12 cellular contexts compared by ENCODE assay signal in genomic region chr13:99600318-99600717, GRCh38. TPM values are rescaled to one million over a fixed set of nuclear protein-coding genes. Genes with fewer than 3 reads are reported as not detected.
DNase-seq lines count a peak whose midpoint lies in the region; ATAC-seq and TF ChIP-seq lines count a peak whose summit lies in the region.
"Had no signal": no experiment of that assay in that cellular context is flagged by ENCODE, and none has a peak within 500 bp of the region (broad histone marks: within the 10 kb centered on the region; RNA-seq: fewer than 3 reads in every experiment).

No MANE protein-coding gene starts in this region.

- H3K56ac ChIP-seq in H9 (ENCODE audit: insufficient read length, low read depth, low read length) = no peak overlapping the region

- no peaks in the 10 kb centered on the region for H3K36me3 ChIP-seq in WERI-Rb-1

- no peak overlapping the region for H2BK12ac ChIP-seq in H9 (ENCODE audit: insufficient read length, low read depth, low read length)

- H3K18ac ChIP-seq in H9 (ENCODE audit: insufficient read length, low read depth, low read length) = no peak overlapping the region

- no peak overlapping the region for H4K91ac ChIP-seq in H9 (ENCODE audit: insufficient read length, low read depth, low read length)

- H3K27me3 ChIP-seq in H9 (ENCODE audit: insufficient read depth, low read length) (no peaks in the 10 kb centered on the region), WERI-Rb-1 (ENCODE audit: insufficient read depth, low read depth, severe bottlenecking) (no peaks in the 10 kb centered on the region), dorsolateral prefrontal cortex (no peaks in the 10 kb centered on the region)

- H3K27ac Mint-ChIP-seq in H9 = no peak overlapping the region

- DNase-seq in ELF-1 (ENCODE audit: low read depth, low spot score) (peak; percentile 35), H9 (peak; percentile 71), WERI-Rb-1 (peak; percentile 64), left lobe of liver (ENCODE audit: low spot score) (no peak), AG08396 (ENCODE audit: low spot score) (no peak), islet precursor cell (no peak), dorsolateral prefrontal cortex (no peak)
- DNase-seq: anterior cingulate cortex, hippocampal formation, NCI-H2081 treated with DMSO at 0.1 percent for 48 hours, substantia nigra had no signal

- no peak overlapping the region for H4K8ac ChIP-seq in H9 (replicated peaks; ENCODE audit: insufficient read length, low read depth, low read length)

- H3K9me3 Mint-ChIP-seq in H9 = no peaks in the 10 kb centered on the region

- H3K79me1 ChIP-seq in H9 (ENCODE audit: insufficient read depth, low read depth, low read length, poor library complexity, severe bottlenecking) = no peaks in the 10 kb centered on the region

- H3K4ac ChIP-seq in H9 (ENCODE audit: low read depth, low read length) = no peak overlapping the region

- no peak overlapping the region for H3K14ac ChIP-seq in H9 (ENCODE audit: insufficient read depth, low read length)

- peaks cover 13 to 21% of the 10 kb centered on the region in 2 experiments for H3K4me1 Mint-ChIP-seq in H9

- H3K4me1 ChIP-seq in H9 (ENCODE audit: insufficient read depth, low read length) = peaks cover 5% of the 10 kb centered on the region

- no peaks in the 10 kb centered on the region for H3K23me2 ChIP-seq in H9 (ENCODE audit: insufficient read length, low read depth, low read length, poor library complexity, severe bottlenecking)

- H3K4me3 ChIP-seq in WERI-Rb-1 (ENCODE audit: low read depth, low read length) (no peak overlapping the region), dorsolateral prefrontal cortex (no peak overlapping the region)

- peak; percentile 81 for TF ChIP-seq CTCF in H9 (conservative IDR thresholded peaks at IDR 0.05)
- peak; percentile 77 for TF ChIP-seq CTCF in WERI-Rb-1 (IDR thresholded peaks at IDR 0.05; ENCODE audit: low read depth, low read length)
- no peak for TF ChIP-seq CTCF in dorsolateral prefrontal cortex (IDR thresholded peaks at IDR 0.05 in 54 of 56, conservative IDR thresholded peaks at IDR 0.05 in 2 of 56; ENCODE audit: low read depth in 1 of 56, partially characterized antibody in 56 of 56)

- no peak overlapping the region for H2BK15ac ChIP-seq in H9 (ENCODE audit: low read depth, low read length)

- no peak overlapping the region for H3K23ac ChIP-seq in H9 (ENCODE audit: insufficient read length, low read depth, low read length)

- no peak overlapping the region for H3K27ac ChIP-seq in H9 (ENCODE audit: insufficient read length, low read depth, low read length)
- H3K27ac ChIP-seq in WERI-Rb-1 = no peak overlapping the region
- no peak overlapping the region for H3K27ac ChIP-seq in dorsolateral prefrontal cortex

- no CpG with 5 or more reads among the region's 7 CpGs for WGBS in H9 (ENCODE audit: extremely low coverage, insufficient read length, low lambda C conversion rate)

- no peaks in the 10 kb centered on the region for H3K9me3 ChIP-seq in H9 (ENCODE audit: control insufficient read depth, low read depth, low read length)
- no peaks in the 10 kb centered on the region for H3K9me3 ChIP-seq in WERI-Rb-1 (ENCODE audit: severe bottlenecking)

- no peak overlapping the region for H3K9ac ChIP-seq in H9 (ENCODE audit: extremely low read depth, insufficient read length, low read length)

- H2AK5ac ChIP-seq in H9 (ENCODE audit: insufficient read length, low read length) = no peak overlapping the region

- H2BK5ac ChIP-seq in H9 (ENCODE audit: insufficient read length, low read length) = no peak overlapping the region

- no peaks in the 10 kb centered on the region for H3K36me3 Mint-ChIP-seq in H9 (ENCODE audit: insufficient read depth in 1 of 3, low read depth in 3 of 3)

- intact Hi-C loops in dorsolateral prefrontal cortex (cut with DNase I) = no loop called here

- no peaks in the 10 kb centered on the region for H4K20me1 ChIP-seq in H9 (ENCODE audit: control insufficient read depth, insufficient read depth, insufficient read length)

- ATAC-seq in left lobe of liver = peak; percentile 26
- ATAC-seq in HG03139 (IDR thresholded peaks at IDR 0.05; ENCODE audit: unreplicated experiment) = no peak

- H3K79me2 ChIP-seq in H9 (ENCODE audit: insufficient read depth, low read length) = no peaks in the 10 kb centered on the region

- no peak overlapping the region for H3K4me2 ChIP-seq in H9 (ENCODE audit: insufficient read depth, insufficient read length, low read length)

- H3T11ph ChIP-seq in H9 (ENCODE audit: low read length) = no peak overlapping the region

- no peak overlapping the region for H2BK120ac ChIP-seq in H9 (ENCODE audit: low read depth, low read length, poor library complexity, severe bottlenecking)

- peak overlapping the region; percentile 95 for H2AFZ ChIP-seq in H9 (ENCODE audit: low read length)

- H2BK20ac ChIP-seq in H9 (ENCODE audit: low read depth, low read length, poor library complexity, severe bottlenecking) = no peak overlapping the region

- H4K5ac ChIP-seq in H9 (ENCODE audit: insufficient read length, low read depth, low read length) = no peak overlapping the region

- no peaks in the 10 kb centered on the region for H3K27me3 Mint-ChIP-seq in H9 (ENCODE audit: low read depth)

- no peak overlapping the region for H3K4me3 Mint-ChIP-seq in H9

RNA-seq across cellular contexts. Expression of gene CLYBL, which starts 6.2 kb away (rescaled TPM):
- total RNA-seq in H9 (2021) (16.5 and 20.7 TPM in 2 replicates), left lobe of liver (45.0 TPM), dorsolateral prefrontal cortex (10 to 100 TPM in 72 of 120 experiments, 1 to 10 TPM in 48; 5.6 to 17.7 (median 10.8) TPM)

Comparison
In these comparisons a context has a peak if more than half of its experiments do, and no peak if none do; other contexts are left out.
1. DNase-seq: peak in ELF-1 (single experiment), H9 (single experiment) and WERI-Rb-1 (single experiment); none in left lobe of liver (single experiment), AG08396 (single experiment), islet precursor cell (single experiment) and dorsolateral prefrontal cortex (0 of 10).
2. CTCF ChIP-seq: peak in H9 (single experiment) and WERI-Rb-1 (single experiment); none in dorsolateral prefrontal cortex (0 of 56).